7 cellular contexts compared by ENCODE assay signal in the genomic region with DNA sequence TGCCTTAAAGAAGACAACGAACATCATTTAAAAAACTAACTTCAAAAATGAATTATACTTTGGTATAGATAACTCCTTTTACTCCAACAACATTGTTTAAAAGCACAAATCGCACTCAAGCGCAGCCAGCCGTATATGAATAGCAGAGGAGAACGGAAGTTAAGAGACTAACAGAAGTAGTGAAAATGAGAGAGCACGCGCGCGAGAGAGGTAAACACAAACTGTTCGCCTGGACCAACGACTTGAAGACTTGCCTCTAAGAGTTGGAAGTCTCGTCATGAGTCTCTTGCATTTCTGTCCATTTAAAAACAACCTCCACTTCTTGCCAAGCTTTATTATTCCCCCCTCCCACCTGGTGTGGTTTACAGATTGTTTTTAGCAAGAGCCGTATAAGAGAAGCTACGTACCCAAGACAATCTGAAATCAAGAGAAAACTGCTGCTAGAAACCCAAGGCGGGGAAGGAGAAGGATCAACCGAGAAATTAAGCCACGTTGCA. TPM values are rescaled to one million over a fixed set of nuclear protein-coding genes. Genes with fewer than 3 reads are reported as not detected.
A peak's percentile ranks its signal among the peaks of the same experiment; 100 is the strongest.
DNase-seq lines count a peak whose midpoint lies in the region; ATAC-seq and TF ChIP-seq lines count a peak whose summit lies in the region.

No MANE protein-coding gene starts in this region.

- peak; percentile 21 for ATAC-seq in HG03025 (IDR thresholded peaks at IDR 0.05; ENCODE audit: low FRiP score, unreplicated experiment)

- H3K9me3 ChIP-seq in ascending aorta = no peaks in the 10 kb centered on the region

- H3K4me1 ChIP-seq in ascending aorta = peaks cover 0 to 17% of the 10 kb centered on the region in 2 donors

- peak overlapping the region; percentile 81 to 92 for H3K27ac ChIP-seq in ascending aorta

- DNase-seq in GM10266 (ENCODE audit: extremely low spot score) (peak; percentile 44), RKO (ENCODE audit: low spot score) (peak; percentile 77), ascending aorta (ENCODE audit: low spot score in 2 of 2) (peak in 1 of 2 donors; percentile 65), kidney tubule cell (ENCODE audit: low spot score) (peak; percentile 49), middle frontal gyrus (ENCODE audit: extremely low spot score, low spot score) (no peak)
- peak; percentile 2 for DNase-seq in stimulated activated CD8-positive, alpha-beta memory T cell treated with anti-CD3 and anti-CD28 coated beads, Interleukin-4, amount 100 ng/mL, for 24 hours (ENCODE audit: low read depth)

- TF ChIP-seq CTCF in GM10266 (IDR thresholded peaks at IDR 0.05; ENCODE audit: control insufficient read depth, insufficient read depth, low read depth, missing control alignments) (no peak), ascending aorta (IDR thresholded peaks at IDR 0.05) (no peak)

- H3K4me3 ChIP-seq in ascending aorta = peak overlapping the region; percentile 77 to 85

- H3K36me3 ChIP-seq in ascending aorta = peaks cover 0 to 7% of the 10 kb centered on the region in 2 donors

- H3K27me3 ChIP-seq in ascending aorta = no peaks in the 10 kb centered on the region

- intact Hi-C loops in ascending aorta (cut with DNase I) = loop anchor here (5.0 to 10.0 kb wide), 5 partner anchors 136 to 1981 kb away; partner anchors contain the start of genes BCL10, GTF2B, LMO4 and PKN2

RNA-seq across cellular contexts. Expression of gene SELENOF, which starts 0.5 kb away (rescaled TPM):
- 124 TPM for total RNA-seq in ascending aorta

RNA-seq across cellular contexts. Expression of gene HS2ST1, which starts 1.0 kb away (rescaled TPM):
- 15.8 TPM for total RNA-seq in ascending aorta
